Comparison of ENCODE assay signal across 18 cellular contexts in genomic region chr14:24979725-24980239, GRCh38.
DNase-seq lines count a peak whose midpoint lies in the region; ATAC-seq and TF ChIP-seq lines count a peak whose summit lies in the region.
"Had no signal": no experiment of that assay in that cellular context is flagged by ENCODE, and none has a peak within 500 bp of the region (broad histone marks: within the 10 kb centered on the region; RNA-seq: fewer than 3 reads in every experiment).

No MANE protein-coding gene starts in this region.

- no peaks in the 10 kb centered on the region for H4K20me1 ChIP-seq in PC-9 (ENCODE audit: insufficient read depth)
- H4K20me1 ChIP-seq: BLaER1 treated with 17β-estradiol and CSF1 and Interleukin-3, amounts not matched to agents 10 nM and 100 nM had no signal

- peaks cover 4% of the 10 kb centered on the region in 2 donors for H3K27me3 Mint-ChIP-seq in stimulated activated naive B cell treated with anti-CD40 and anti-IgM and Interleukin-4, amounts not matched to agents 10 μg/mL and 1 μg/mL and 100 μg/mL, for 72 hours

- no peaks in the 10 kb centered on the region for H3K36me3 ChIP-seq in PC-9 (ENCODE audit: low read depth)
- H3K36me3 ChIP-seq: BLaER1 treated with 17β-estradiol and CSF1 and Interleukin-3, amounts not matched to agents 10 nM and 100 nM; esophagus squamous epithelium had no signal

- BruUV-seq in PC-9 (replicated peaks; lab: Mats Ljungman, UMichigan) = no TSS peak

- CTCF ChIA-PET in PC-9 (lab: Charles Lee) = no interaction called here

- H3F3A ChIP-seq in PC-9 (ENCODE audit: insufficient read depth, low read depth) = no peaks in the 10 kb centered on the region; the same call in 1 of the 2 replicates

- H3K27ac Mint-ChIP-seq in stimulated activated naive B cell treated with anti-CD40 and anti-IgM and Interleukin-4, amounts not matched to agents 10 μg/mL and 1 μg/mL and 100 μg/mL, for 72 hours = no peak overlapping the region
- H3K27ac Mint-ChIP-seq: activated CD8-positive, alpha-beta memory T cell treated with anti-CD3 and anti-CD28 coated beads, Interleukin-2, amount 10 ng/mL, durations not matched to agents 7 days and 5 days had no signal

- no peak overlapping the region for H2AFZ ChIP-seq in PC-9
- H2AFZ ChIP-seq: parathyroid adenoma had no signal

- H3K27me3 ChIP-seq in PC-9 (ENCODE audit: insufficient read depth, low read depth) = no peaks in the 10 kb centered on the region
- H3K27me3 ChIP-seq: BLaER1 treated with 17β-estradiol and CSF1 and Interleukin-3, amounts not matched to agents 10 nM and 100 nM; esophagus squamous epithelium had no signal

- no peaks in the 10 kb centered on the region for H3K9me3 ChIP-seq in PC-9 (ENCODE audit: insufficient read depth, low read depth)
- H3K9me3 ChIP-seq: BLaER1 treated with 17β-estradiol and CSF1 and Interleukin-3, amounts not matched to agents 10 nM and 100 nM; esophagus squamous epithelium had no signal

- H3K4me2 ChIP-seq in PC-9 = no peak overlapping the region
- H3K4me2 ChIP-seq: BLaER1 treated with 17β-estradiol and CSF1 and Interleukin-3, amounts not matched to agents 10 nM and 100 nM had no signal

- no peaks in the 10 kb centered on the region for H3K36me3 Mint-ChIP-seq in stimulated activated naive B cell treated with anti-CD40 and anti-IgM and Interleukin-4, amounts not matched to agents 10 μg/mL and 1 μg/mL and 100 μg/mL, for 72 hours
- H3K36me3 Mint-ChIP-seq: activated CD8-positive, alpha-beta memory T cell treated with anti-CD3 and anti-CD28 coated beads, Interleukin-2, amount 10 ng/mL, durations not matched to agents 7 days and 5 days had no signal

- H3K9me2 ChIP-seq in PC-9 (ENCODE audit: insufficient read depth) = no peaks in the 10 kb centered on the region

- peaks cover 6% of the 10 kb centered on the region; the same call in 1 of the 2 replicates for H3K4me1 ChIP-seq in PC-9 (replicated peaks; ENCODE audit: insufficient read depth)
- H3K4me1 ChIP-seq: BLaER1 treated with 17β-estradiol and CSF1 and Interleukin-3, amounts not matched to agents 10 nM and 100 nM had no signal

- no peaks in the 10 kb centered on the region for H3K4me1 Mint-ChIP-seq in stimulated activated naive B cell treated with anti-CD40 and anti-IgM and Interleukin-4, amounts not matched to agents 10 μg/mL and 1 μg/mL and 100 μg/mL, for 72 hours
- H3K4me1 Mint-ChIP-seq: activated CD8-positive, alpha-beta memory T cell treated with anti-CD3 and anti-CD28 coated beads, Interleukin-2, amount 10 ng/mL, durations not matched to agents 7 days and 5 days had no signal

- H3K4me3 ChIP-seq in PC-9 = no peak overlapping the region
- H3K4me3 ChIP-seq: BLaER1 treated with 17β-estradiol and CSF1 and Interleukin-3, amounts not matched to agents 10 nM and 100 nM; esophagus squamous epithelium had no signal

- peak; percentile 65 for DNase-seq in MV-4-11 (lab: John Stamatoyannopoulos, UW)
- DNase-seq in stimulated activated naive B cell treated with anti-CD40 and anti-IgM and Interleukin-4, amounts not matched to agents 10 μg/mL and 1 μg/mL and 100 μg/mL, for 72 hours = no peak
- DNase-seq in T-helper 1 cell = no peak
- no peak for DNase-seq in NCI-H526 treated with DMSO at 0.1 percent for 48 hours (lab: John Stamatoyannopoulos, UW)
- no peak for DNase-seq in PC-9
- DNase-seq: activated CD4-positive, CD25-positive, alpha-beta regulatory T cell; activated CD8-positive, alpha-beta memory T cell treated with anti-CD3 and anti-CD28 coated beads, Interleukin-2, amount 10 ng/mL, durations not matched to agents 7 days and 5 days; activated gamma-delta T cell; DMS79 treated with DMSO at 0.1 percent for 48 hours; esophagus squamous epithelium; H7; NCI-H2081; NCI-H69; stimulated activated naive CD8-positive, alpha-beta T cell treated with anti-CD3 and anti-CD28 coated beads, Interleukin-15, Interleukin-2, amounts not matched to agents 100 U/mL and 50 U/mL, for 24 hours had no signal

- intact Hi-C loops in PC-9 (cut with micrococcal nuclease; ENCODE audit: unreplicated experiment) = no loop called here

- no peak overlapping the region for H3K27ac ChIP-seq in PC-9
- H3K27ac ChIP-seq: BLaER1 treated with 17β-estradiol and CSF1 and Interleukin-3, amounts not matched to agents 10 nM and 100 nM; esophagus squamous epithelium; parathyroid adenoma had no signal

- no peak for TF ChIP-seq CTCF in PC-9 (conservative IDR thresholded peaks at IDR 0.05)

- no peaks in the 10 kb centered on the region for H3K79me2 ChIP-seq in PC-9 (ENCODE audit: low read depth)
- H3K79me2 ChIP-seq: parathyroid adenoma had no signal

- H3K4me3 Mint-ChIP-seq in stimulated activated naive B cell treated with anti-CD40 and anti-IgM and Interleukin-4, amounts not matched to agents 10 μg/mL and 1 μg/mL and 100 μg/mL, for 72 hours = no peak overlapping the region
- H3K4me3 Mint-ChIP-seq: activated CD8-positive, alpha-beta memory T cell treated with anti-CD3 and anti-CD28 coated beads, Interleukin-2, amount 10 ng/mL, durations not matched to agents 7 days and 5 days had no signal

- POLR2A ChIA-PET in PC-9 (lab: Charles Lee; ENCODE audit: unreplicated experiment) = no interaction called here

- ATAC-seq in GM18870 (IDR thresholded peaks at IDR 0.05; ENCODE audit: unreplicated experiment) (peak; percentile 29), HG02642 (IDR thresholded peaks at IDR 0.05; ENCODE audit: poor library complexity, unreplicated experiment) (peak; percentile 52)
- peak; percentile 63 to 72 for ATAC-seq in stimulated activated naive B cell treated with anti-CD40 and anti-IgM and Interleukin-4, amounts not matched to agents 10 μg/mL and 1 μg/mL and 100 μg/mL, for 72 hours (replicated peaks)
- ATAC-seq: activated CD8-positive, alpha-beta memory T cell treated with anti-CD3 and anti-CD28 coated beads, Interleukin-2, amount 10 ng/mL, durations not matched to agents 7 days and 5 days; stimulated activated naive CD8-positive, alpha-beta T cell treated with anti-CD3 and anti-CD28 coated beads, Interleukin-15, Interleukin-2, amounts not matched to agents 100 U/mL and 50 U/mL, for 24 hours had no signal

- H3K9me3 Mint-ChIP-seq in stimulated activated naive B cell treated with anti-CD40 and anti-IgM and Interleukin-4, amounts not matched to agents 10 μg/mL and 1 μg/mL and 100 μg/mL, for 72 hours = no peaks in the 10 kb centered on the region
